In the genomic region with DNA sequence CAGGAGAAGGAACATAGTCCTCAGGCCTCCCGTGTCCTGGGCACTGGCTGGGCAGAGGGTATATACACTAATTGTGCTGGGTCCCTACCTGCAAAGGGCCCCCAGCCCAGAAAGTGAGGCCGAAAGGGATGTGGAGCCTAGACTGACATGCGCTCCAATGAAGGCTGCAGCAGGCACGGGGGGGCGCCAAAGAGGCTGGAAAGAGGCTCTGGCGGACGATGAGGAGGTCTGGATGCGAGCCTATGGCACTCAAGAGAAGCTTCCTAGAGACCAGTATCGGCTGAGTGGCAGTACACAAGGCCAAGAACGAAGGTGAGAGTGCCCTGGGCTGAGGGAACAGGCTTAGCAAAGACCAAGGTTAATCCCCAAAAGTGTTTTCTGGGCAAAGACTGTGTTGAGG, we compare ENCODE assay signal across 14 cellular contexts. TPM values are rescaled to one million over a fixed set of nuclear protein-coding genes. Genes with fewer than 3 reads are reported as not detected.
DNase-seq lines count a peak whose midpoint lies in the region; ATAC-seq and TF ChIP-seq lines count a peak whose summit lies in the region.
"Had no signal": no experiment of that assay in that cellular context is flagged by ENCODE, and none has a peak within 500 bp of the region (broad histone marks: within the 10 kb centered on the region; RNA-seq: fewer than 3 reads in every experiment).

No MANE protein-coding gene starts in this region.

- H3K36me3 Mint-ChIP-seq in activated naive CD4-positive, alpha-beta T cell treated with anti-CD3 and anti-CD28 coated beads, Interleukin-2, amount 10 ng/mL, durations not matched to agents 7 days and 5 days: peaks cover 40% of the 10 kb centered on the region

- H4K20me1 ChIP-seq in IMR-90 (ENCODE audit: insufficient read depth, low read length): peaks cover 7% of the 10 kb centered on the region
- H4K20me1 ChIP-seq in osteoblast (ENCODE audit: insufficient read depth, low read length): peaks cover 17% of the 10 kb centered on the region

- H2AFZ ChIP-seq in IMR-90 (replicated peaks; ENCODE audit: low read length, poor library complexity) (no peak overlapping the region), osteoblast (ENCODE audit: low read length) (no peak overlapping the region)

- H3K9me3 ChIP-seq in IMR-90 (ENCODE audit: control insufficient read depth, insufficient read depth, low read length): no peaks in the 10 kb centered on the region
- H3K9me3 ChIP-seq in osteoblast (ENCODE audit: low read depth, low read length): no peaks in the 10 kb centered on the region
- H3K9me3 ChIP-seq in ovary: no peaks in the 10 kb centered on the region

- BruUV-seq in IMR-90 (replicated peaks; lab: Mats Ljungman, UMichigan): no TSS peak

- H3K27ac ChIP-seq in IMR-90 (ENCODE audit: insufficient read depth, low read length) (no peak overlapping the region), osteoblast (ENCODE audit: low read depth, low read length) (no peak overlapping the region), ovary (no peak overlapping the region)
- H3K27ac ChIP-seq: C4-2B had no signal

- CTCF ChIA-PET in activated naive CD4-positive, alpha-beta T cell treated with anti-CD3 and anti-CD28 coated beads, Interleukin-2, amount 10 ng/mL, durations not matched to agents 7 days and 5 days (lab: Charles Lee): no interaction called here
- CTCF ChIA-PET in IMR-90 (lab: Yijun Ruan, JAX): no interaction called here

- dilution Hi-C loops in IMR-90 (cut with HindIII; ENCODE audit: low sequenced_read_pairs, unreplicated experiment): no loop called here

- H3K18ac ChIP-seq in IMR-90 (ENCODE audit: low read depth, low read length): no peak overlapping the region

- no peak overlapping the region for H2AK5ac ChIP-seq in IMR-90 (ENCODE audit: low read depth, low read length)

- H2BK5ac ChIP-seq in IMR-90 (ENCODE audit: low read depth, low read length, poor library complexity, severe bottlenecking): no peak overlapping the region

- no peak overlapping the region for H2AK9ac ChIP-seq in IMR-90 (replicated peaks; ENCODE audit: low read depth, low read length, poor library complexity)

- no peak overlapping the region for H4K8ac ChIP-seq in IMR-90 (ENCODE audit: low read depth in 2 of 2, low read length in 2 of 2)

- no peak overlapping the region for H2BK20ac ChIP-seq in IMR-90 (ENCODE audit: low read depth, low read length)

- no peak overlapping the region for H3K56ac ChIP-seq in IMR-90 (ENCODE audit: extremely low read depth, insufficient read depth, low read length)

- H4K91ac ChIP-seq in IMR-90 (ENCODE audit: insufficient read depth, low read depth, low read length): no peak overlapping the region

- H3K4me3 ChIP-seq in IMR-90 (ENCODE audit: insufficient read depth, low read depth, low read length) (no peak overlapping the region), choroid plexus epithelial cell (ENCODE audit: low read depth, low read length) (no peak overlapping the region), osteoblast (ENCODE audit: insufficient read depth, low read length) (no peak overlapping the region), ovary (no peak overlapping the region)

- H2BK15ac ChIP-seq in IMR-90 (ENCODE audit: low read depth, low read length): no peak overlapping the region

- no peak overlapping the region for H3K4ac ChIP-seq in IMR-90 (ENCODE audit: low read depth, low read length)

- peaks cover 4% of the 10 kb centered on the region for H3K79me2 ChIP-seq in osteoblast (ENCODE audit: insufficient read depth, low read length)

- H3K27ac Mint-ChIP-seq in activated naive CD4-positive, alpha-beta T cell treated with anti-CD3 and anti-CD28 coated beads, Interleukin-2, amount 10 ng/mL, durations not matched to agents 7 days and 5 days: peak overlapping the region; percentile 42

- H3K23ac ChIP-seq in IMR-90 (ENCODE audit: low read depth, low read length): no peak overlapping the region

- WGBS in IMR-90 (ENCODE audit: extremely low coverage in 2 of 2, insufficient read length in 1 of 2), 2 experiments: 52% methylated on average over 5 of the region's 10 CpGs; no CpG with 5 or more reads in 1 of the 2 experiments
- WGBS in ovary, 3 donors: 47 to 55% (median 50%) methylated on average over 10 of the region's 10 CpGs

- intact Hi-C loops in IMR-90 (cut with micrococcal nuclease): no loop called here
- intact Hi-C loops in ovary (cut with DNase I): no loop called here

- no peak overlapping the region for H3K4me2 ChIP-seq in IMR-90 (ENCODE audit: low read depth, low read length)
- no peak overlapping the region for H3K4me2 ChIP-seq in osteoblast (ENCODE audit: insufficient read depth, low read length)

- no peak for ATAC-seq in IMR-90 (ENCODE audit: low read depth)
- ATAC-seq in GM21423 (IDR thresholded peaks at IDR 0.05; ENCODE audit: unreplicated experiment): no peak

- H3K9me3 Mint-ChIP-seq in activated naive CD4-positive, alpha-beta T cell treated with anti-CD3 and anti-CD28 coated beads, Interleukin-2, amount 10 ng/mL, durations not matched to agents 7 days and 5 days: no peaks in the 10 kb centered on the region

- H3K4me1 ChIP-seq in IMR-90 (ENCODE audit: control insufficient read depth, insufficient read depth, low read length) (peaks cover 10% of the 10 kb centered on the region), osteoblast (ENCODE audit: insufficient read depth, low read length) (peaks cover 10% of the 10 kb centered on the region), ovary (ENCODE audit: insufficient read depth) (peaks cover 3% of the 10 kb centered on the region)

- POLR2A ChIA-PET in IMR-90 (lab: Charles Lee; ENCODE audit: unreplicated experiment): no interaction called here

- peaks cover 15% of the 10 kb centered on the region for H3K9me1 ChIP-seq in IMR-90 (ENCODE audit: insufficient read depth, low read length)

- TF ChIP-seq CTCF in IMR-90 (conservative IDR thresholded peaks at IDR 0.05; ENCODE audit: low read depth, low read length) (0 out of 2 replicates have a peak, but pooled peaks have one; percentile 14), choroid plexus epithelial cell (conservative IDR thresholded peaks at IDR 0.05; ENCODE audit: low read depth, low read length) (peak; percentile 49), osteoblast (IDR thresholded peaks at IDR 0.05; ENCODE audit: extremely low read depth, low read depth, low read length) (peak; percentile 13), ovary (IDR thresholded peaks at IDR 0.05) (no peak)

- no peak overlapping the region for H3K9ac ChIP-seq in IMR-90 (ENCODE audit: low read depth, low read length)

- H3K36me3 ChIP-seq in IMR-90 (ENCODE audit: control insufficient read depth, insufficient read depth, low read length) (peaks cover 47% of the 10 kb centered on the region), osteoblast (ENCODE audit: insufficient read depth, low read length) (peaks cover 56% of the 10 kb centered on the region), ovary (no peaks in the 10 kb centered on the region)

- TF ChIP-seq EP300 in ovary (IDR thresholded peaks at IDR 0.05): no peak

- no peak overlapping the region for H3K4me3 Mint-ChIP-seq in activated naive CD4-positive, alpha-beta T cell treated with anti-CD3 and anti-CD28 coated beads, Interleukin-2, amount 10 ng/mL, durations not matched to agents 7 days and 5 days

- H2BK120ac ChIP-seq in IMR-90 (ENCODE audit: low read depth, low read length): no peak overlapping the region

- no peak overlapping the region for H4K5ac ChIP-seq in IMR-90 (ENCODE audit: low read depth, low read length)

- H3K27me3 Mint-ChIP-seq in activated naive CD4-positive, alpha-beta T cell treated with anti-CD3 and anti-CD28 coated beads, Interleukin-2, amount 10 ng/mL, durations not matched to agents 7 days and 5 days: no peaks in the 10 kb centered on the region

- no peak for TF ChIP-seq RAD21 in IMR-90 (IDR thresholded peaks at IDR 0.05; ENCODE audit: low read length)

- no peak overlapping the region for H3K14ac ChIP-seq in IMR-90 (replicated peaks; ENCODE audit: low read depth, low read length)

- TF ChIP-seq POLR2A in IMR-90 (IDR thresholded peaks at IDR 0.05; ENCODE audit: low read depth, low read length) (no peak), ovary (IDR thresholded peaks at IDR 0.05) (no peak)

- peaks cover 17% of the 10 kb centered on the region for H3K4me1 Mint-ChIP-seq in activated naive CD4-positive, alpha-beta T cell treated with anti-CD3 and anti-CD28 coated beads, Interleukin-2, amount 10 ng/mL, durations not matched to agents 7 days and 5 days

- peaks cover 14 to 30% of the 10 kb centered on the region in 2 experiments for H3K79me1 ChIP-seq in IMR-90 (ENCODE audit: low read depth in 1 of 2, low read length in 2 of 2)

- no peaks in the 10 kb centered on the region for H3K27me3 ChIP-seq in IMR-90 (ENCODE audit: control insufficient read depth, insufficient read depth, low read length)
- no peaks in the 10 kb centered on the region for H3K27me3 ChIP-seq in osteoblast (ENCODE audit: insufficient read depth, low read length)
- no peaks in the 10 kb centered on the region for H3K27me3 ChIP-seq in ovary

- in situ Hi-C loops in IMR-90 (cut with MboI; ENCODE audit: low sequenced_read_pairs): no loop called here

- peak; percentile 30 for DNase-seq in activated naive CD4-positive, alpha-beta T cell treated with anti-CD3 and anti-CD28 coated beads, Interleukin-2, amount 10 ng/mL, durations not matched to agents 7 days and 5 days
- DNase-seq in activated naive CD4-positive, alpha-beta T cell (lab: John Stamatoyannopoulos, UW): no peak
- DNase-seq in IMR-90 (no peak), choroid plexus epithelial cell (ENCODE audit: low read depth) (peak; percentile 23), osteoblast (ENCODE audit: insufficient read length, low spot score, missing footprints) (no peak), ovary (no peak), AG20443 (ENCODE audit: low spot score) (no peak)
- DNase-seq: mammary epithelial cell, NCI-H1092 treated with DMSO at 0.1 percent for 48 hours, SIG-M5 had no signal

RNA-seq across cellular contexts. Expression of a gene that starts 16.6 kb away (rescaled TPM):
- total RNA-seq in IMR-90 (2012; rRNA removed): 20.6 and 28.7 TPM in 2 replicates
- 27.9 and 35.8 TPM in 2 replicates for polyA plus RNA-seq in IMR-90 (2012; rRNA removed)
- 25.1 and 26.2 TPM in 2 replicates for polyA plus RNA-seq in IMR-90 (2012; cell fraction: cytosol; rRNA removed)
- polyA plus RNA-seq in IMR-90 (2012; cell fraction: nucleus; rRNA removed; ENCODE audit: low replicate concordance): 35.4 and 41.3 TPM in 2 replicates
- total RNA-seq in osteoblast: 24.2 and 30.6 TPM in 2 replicates
- 10 to 100 TPM; 26.3 to 44.7 (median 34.0) TPM for total RNA-seq in ovary
- polyA plus RNA-seq in ovary: 10 to 100 TPM; 26.1 to 52.5 TPM

RNA-seq across cellular contexts. Expression of a gene that starts 17.3 kb away (rescaled TPM):
- total RNA-seq in IMR-90 (2012; rRNA removed): 10.8 and 13.3 TPM in 2 replicates
- 3.6 and 4.5 TPM in 2 replicates for polyA plus RNA-seq in IMR-90 (2012; rRNA removed)
- 1.2 and 1.9 TPM in 2 replicates for polyA plus RNA-seq in IMR-90 (2012; cell fraction: cytosol; rRNA removed)
- 5.0 and 6.3 TPM in 2 replicates for polyA plus RNA-seq in IMR-90 (2012; cell fraction: nucleus; rRNA removed; ENCODE audit: low replicate concordance)
- 8.3 and 8.8 TPM in 2 replicates for total RNA-seq in osteoblast
- 10 to 100 TPM in 2 of 7 donors, 1 to 10 TPM in 5; 6.3 to 12.1 (median 7.7) TPM for total RNA-seq in ovary
- polyA plus RNA-seq in ovary: 10 to 100 TPM in 1 of 2 donors, 1 to 10 TPM in 1; 2.1 to 10.7 TPM

RNA-seq across cellular contexts. Expression of a gene that starts 47.6 kb away (rescaled TPM):
- total RNA-seq in IMR-90 (2012; rRNA removed): not detected in 2 replicates
- polyA plus RNA-seq in IMR-90 (2012; rRNA removed): not detected in 2 replicates
- not detected in 2 replicates for polyA plus RNA-seq in IMR-90 (2012; cell fraction: cytosol; rRNA removed)
- polyA plus RNA-seq in IMR-90 (2012; cell fraction: nucleus; rRNA removed; ENCODE audit: low replicate concordance): not detected in 2 replicates
- under 0.01 TPM in 1 of 2 replicates, not detected in the other for total RNA-seq in osteoblast
- 100 to 1,000 TPM in 1 of 7 donors, 10 to 100 TPM in 6; 44.0 to 117 (median 77.6) TPM for total RNA-seq in ovary
- 100 to 1,000 TPM in 1 of 2 donors, 10 to 100 TPM in 1; 43.3 to 113 TPM for polyA plus RNA-seq in ovary
- total RNA-seq: activated CD8-positive, alpha-beta memory T cell treated with anti-CD3 and anti-CD28 coated beads for 36 hours; mammary epithelial cell; pulmonary artery endothelial cell had no signal
- polyA plus RNA-seq: mammary epithelial cell had no signal

Comparison
In these comparisons a context has a peak if more than half of its experiments do, and no peak if none do; other contexts are left out.
1. DNase-seq: peak in activated naive CD4-positive, alpha-beta T cell treated with anti-CD3 and anti-CD28 coated beads, Interleukin-2, amount 10 ng/mL, durations not matched to agents 7 days and 5 days (single experiment) and choroid plexus epithelial cell (single experiment); none in activated naive CD4-positive, alpha-beta T cell (0 of 4), IMR-90 (single experiment), osteoblast (single experiment), ovary (0 of 5) and AG20443 (single experiment).
2. CTCF ChIP-seq: peak in IMR-90 (single experiment), choroid plexus epithelial cell (single experiment) and osteoblast (single experiment); none in ovary (0 of 3).
3. RNA of a gene that starts 47.6 kb away (total RNA-seq): 44.0 to 117 TPM in ovary; not detected in IMR-90 and under 0.01 TPM in osteoblast; every median in the first group is over 10 times any median in the second.